Comparison of ENCODE assay signal across 13 cellular contexts in the genomic region with DNA sequence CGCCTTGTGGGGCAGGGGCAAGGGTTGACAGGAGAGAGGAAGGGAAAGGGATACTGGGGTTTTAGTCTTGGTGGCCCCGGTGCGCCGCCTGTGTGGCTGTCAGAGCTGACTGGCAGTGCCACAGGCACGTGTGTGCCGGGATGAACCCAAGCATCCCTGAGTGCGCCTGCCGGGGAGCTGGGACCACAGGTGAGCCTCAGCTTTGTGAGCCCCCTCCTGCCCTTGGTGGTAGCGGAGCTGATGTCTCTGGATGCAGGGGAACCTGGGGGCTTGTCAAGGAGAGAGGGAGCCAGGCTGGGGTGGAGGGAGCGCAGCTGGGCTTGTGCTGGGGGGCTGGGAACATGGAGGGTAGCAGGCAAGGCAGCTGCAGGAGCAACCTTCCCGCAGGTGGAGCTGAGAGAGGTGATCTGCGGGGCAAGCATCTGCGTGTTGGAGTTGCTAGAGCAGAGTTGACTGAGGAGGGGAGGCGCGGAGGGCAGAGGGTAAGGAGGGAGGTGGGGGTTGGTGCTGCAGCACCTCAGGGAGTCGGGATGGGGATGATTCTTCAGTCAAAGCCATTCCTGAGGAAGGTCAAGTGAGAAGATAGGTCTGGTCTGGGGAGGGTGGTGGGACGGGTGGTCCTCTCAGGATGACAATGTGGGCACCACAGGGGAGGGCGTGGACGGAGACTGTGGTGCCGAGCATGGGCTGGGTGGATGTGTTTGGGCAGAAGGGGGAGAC. TPM values are rescaled to one million over a fixed set of nuclear protein-coding genes. Genes with fewer than 3 reads are reported as not detected.
A peak's percentile ranks its signal among the peaks of the same experiment; 100 is the strongest.
DNase-seq lines count a peak whose midpoint lies in the region; ATAC-seq and TF ChIP-seq lines count a peak whose summit lies in the region.
"Had no signal": no experiment of that assay in that cellular context is flagged by ENCODE, and none has a peak within 500 bp of the region (broad histone marks: within the 10 kb centered on the region; RNA-seq: fewer than 3 reads in every experiment).

No MANE protein-coding gene starts in this region.

- H3K4me3 ChIP-seq in dorsolateral prefrontal cortex (no peak overlapping the region), lower lobe of right lung (no peak overlapping the region), testis (no peak overlapping the region), PC-3 (ENCODE audit: low read length) (no peak overlapping the region)

- no peaks in the 10 kb centered on the region for H3K9me2 ChIP-seq in PC-3 (replicated peaks; ENCODE audit: low read length)

- H3K4me2 ChIP-seq in PC-3 (ENCODE audit: low read length) = no peak overlapping the region

- no peak overlapping the region for H2AFZ ChIP-seq in PC-3 (ENCODE audit: low read length)

- intact Hi-C loops in dorsolateral prefrontal cortex (cut with DNase I) (no loop called here), lower lobe of right lung (cut with DNase I) (no loop called here), testis (cut with DNase I; ENCODE audit: low total_unique reads) (no loop called here), PC-3 (cut with micrococcal nuclease) (no loop called here)

- TF ChIP-seq POLR2A in testis (IDR thresholded peaks at IDR 0.05) = no peak

- H3K27ac ChIP-seq in dorsolateral prefrontal cortex (peak overlapping the region in 43 of 59 donors; percentile 23 to 92 (median 83)), lower lobe of right lung (no peak overlapping the region), testis (no peak overlapping the region), PC-3 (ENCODE audit: low read length) (no peak overlapping the region)

- H3K36me3 ChIP-seq in lower lobe of right lung = peaks cover 99% of the 10 kb centered on the region
- no peaks in the 10 kb centered on the region for H3K36me3 ChIP-seq in testis (ENCODE audit: low read depth, missing control alignments)
- H3K36me3 ChIP-seq in PC-3 (ENCODE audit: low read depth, low read length) = peaks cover 74% of the 10 kb centered on the region

- H3K27me3 ChIP-seq in dorsolateral prefrontal cortex = no peaks in the 10 kb centered on the region
- H3K27me3 ChIP-seq in lower lobe of right lung (ENCODE audit: low read depth) = no peaks in the 10 kb centered on the region
- no peaks in the 10 kb centered on the region for H3K27me3 ChIP-seq in testis
- H3K27me3 ChIP-seq in PC-3 (ENCODE audit: low read length) = no peaks in the 10 kb centered on the region

- POLR2A ChIA-PET in PC-3 (lab: Charles Lee; ENCODE audit: unreplicated experiment) = no interaction called here

- no peaks in the 10 kb centered on the region for H3F3A ChIP-seq in PC-3 (ENCODE audit: low read length, unreplicated experiment)

- TF ChIP-seq CTCF in dorsolateral prefrontal cortex (IDR thresholded peaks at IDR 0.05 in 54 of 56, conservative IDR thresholded peaks at IDR 0.05 in 2 of 56; ENCODE audit: low read depth in 1 of 56, partially characterized antibody in 56 of 56) (no peak), lower lobe of right lung (IDR thresholded peaks at IDR 0.05) (no peak), testis (IDR thresholded peaks at IDR 0.05) (no peak), PC-3 (conservative IDR thresholded peaks at IDR 0.05; ENCODE audit: low read depth, low read length) (no peak)

- no peaks in the 10 kb centered on the region for H3K4me1 ChIP-seq in lower lobe of right lung
- H3K4me1 ChIP-seq in testis = peaks cover 20% of the 10 kb centered on the region
- no peaks in the 10 kb centered on the region for H3K4me1 ChIP-seq in PC-3 (ENCODE audit: insufficient read depth, low read length)

- DNase-seq in activated gamma-delta T cell treated with Interleukin-2 at 50 U/mL for 16 hours (peak; percentile 3), activated gamma-delta T cell (lab: John Stamatoyannopoulos, UW) (no peak), dorsolateral prefrontal cortex (peak in 9 of 10 donors; percentile 1 to 45 (median 26)), lower lobe of right lung (peak; percentile 34), testis (peak; percentile 11), medulla oblongata (ENCODE audit: extremely low spot score) (no peak), PC-3 (no peak)
- DNase-seq: activated CD4-positive, alpha-beta T cell treated with anti-CD3 and anti-CD28 coated beads, Interleukin-2, amount 10 ng/mL, durations not matched to agents 24 days and 14 days; foreskin melanocyte; NCI-H1694; NCI-H526 treated with DMSO at 0.1 percent for 48 hours had no signal

- H3K9me3 ChIP-seq in lower lobe of right lung (no peaks in the 10 kb centered on the region), testis (no peaks in the 10 kb centered on the region), PC-3 (ENCODE audit: low read length) (no peaks in the 10 kb centered on the region)

- CTCF ChIA-PET in PC-3 (lab: Charles Lee) = no interaction called here

- BruUV-seq in PC-3 (replicated peaks; lab: Mats Ljungman, UMichigan) = no TSS peak

- H3K79me2 ChIP-seq in PC-3 (ENCODE audit: low read length) = no peaks in the 10 kb centered on the region

- H3K9ac ChIP-seq in PC-3 (ENCODE audit: low read length) = no peak overlapping the region

- 94 to 98% methylated on average over 17 to 20 of the region's 20 CpGs for whole genome bisulfite sequencing in testis, 2 donors

- ATAC-seq in lower lobe of right lung (no peak), PC-3 (no peak), HG02763 (IDR thresholded peaks at IDR 0.05; ENCODE audit: unreplicated experiment) (no peak)
- ATAC-seq: activated T-helper 17 cell treated with anti-CD3 and anti-CD28 coated beads, Interleukin-2, amount 50 U/mL, for 72 hours had no signal

- no peaks in the 10 kb centered on the region for H4K20me1 ChIP-seq in PC-3 (ENCODE audit: low read length)

RNA-seq across cellular contexts. Expression of gene PYGB, which starts 28.1 kb away (rescaled TPM):
- 100 to 1,000 TPM in 116 of 120 experiments, 10 to 100 TPM in 4; 83.2 to 226 (median 146) TPM for total RNA-seq in dorsolateral prefrontal cortex
- total RNA-seq in lower lobe of right lung = 57.5 TPM
- 10 to 100 TPM; 91.5 TPM for total RNA-seq in testis
- polyA plus RNA-seq in testis (ENCODE audit: insufficient read depth, low read depth, low replicate concordance) = 50.8 TPM
- 216 and 245 TPM in 2 replicates for total RNA-seq in PC-3 (2014; rRNA removed)

Comparison
In these comparisons a context has a peak if more than half of its experiments do, and no peak if none do; other contexts are left out.
1. DNase-seq: peak in activated gamma-delta T cell treated with Interleukin-2 at 50 U/mL for 16 hours (single experiment), dorsolateral prefrontal cortex (9 of 10), lower lobe of right lung (single experiment) and testis (single experiment); none in activated gamma-delta T cell (single experiment), medulla oblongata (single experiment) and PC-3 (single experiment).
2. H3K27ac ChIP-seq: peak in dorsolateral prefrontal cortex (43 of 59); none in lower lobe of right lung (single experiment), testis (0 of 2) and PC-3 (single experiment).